In the genomic region with DNA sequence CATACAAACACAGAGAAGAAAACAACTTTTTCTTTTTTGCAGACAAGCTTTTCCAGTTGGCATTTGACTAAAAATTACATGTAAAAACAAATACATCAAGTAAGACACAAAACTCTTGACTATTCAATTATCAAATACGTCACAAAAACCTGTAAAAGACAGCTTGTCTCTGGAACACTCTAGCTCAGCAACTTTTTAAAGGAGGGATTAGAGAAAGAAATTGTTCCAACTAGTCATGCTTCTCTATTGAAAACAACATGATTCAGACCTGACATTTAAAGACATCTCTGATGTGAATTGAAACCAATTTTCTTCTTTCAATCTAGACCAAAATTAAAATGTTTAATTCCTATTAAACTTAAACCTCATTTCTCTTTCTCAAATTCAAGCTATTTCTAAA, we compare ENCODE assay signal across 17 cellular contexts. TPM values are rescaled to one million over a fixed set of nuclear protein-coding genes. Genes with fewer than 3 reads are reported as not detected.
DNase-seq lines count a peak whose midpoint lies in the region; ATAC-seq and TF ChIP-seq lines count a peak whose summit lies in the region.
"Had no signal": no experiment of that assay in that cellular context is flagged by ENCODE, and none has a peak within 500 bp of the region (broad histone marks: within the 10 kb centered on the region; RNA-seq: fewer than 3 reads in every experiment).

No MANE protein-coding gene starts in this region.

- intact Hi-C loops in OCI-LY7 (cut with micrococcal nuclease; ENCODE audit: unreplicated experiment) = no loop called here

- no peak for DNase-seq in activated T-cell treated with anti-CD3 and anti-CD28 coated beads, Interleukin-2, amount 50 U/mL, for 72 hours
- DNase-seq in activated T-cell treated with anti-CD3 and anti-CD28 coated beads, Interleukin-2, amount 50 U/mL, for 1 hour = no peak
- DNase-seq in activated naive CD8-positive, alpha-beta T cell treated with anti-CD3 and anti-CD28 coated beads, Interleukin-2, amount 50 U/mL, for 24 hours = no peak
- DNase-seq in foreskin keratinocyte = peak in 1 of 2 donors; percentile 20
- DNase-seq in stromal cell of bone marrow (ENCODE audit: low read depth) = peak; percentile 39
- no peak for DNase-seq in NCI-H1048 (lab: John Stamatoyannopoulos, UW)
- DNase-seq in OCI-LY7 (ENCODE audit: low spot score) = no peak
- no peak for DNase-seq in activated gamma-delta T cell (lab: John Stamatoyannopoulos, UW)
- DNase-seq: CD4-positive, alpha-beta T cell; DND-41; GDM1; HFFc6; MV-4-11; NCI-H146; NCI-H2107; NCI-H345; PC-3 had no signal

- no peak for TF ChIP-seq CTCF in foreskin keratinocyte (conservative IDR thresholded peaks at IDR 0.05)
- no peak for TF ChIP-seq CTCF in OCI-LY7 (conservative IDR thresholded peaks at IDR 0.05; ENCODE audit: low read length)

- H2AFZ ChIP-seq in OCI-LY7 (ENCODE audit: low read length) = no peak overlapping the region

- peak; percentile 77 to 85 for ATAC-seq in activated T-cell treated with anti-CD3 and anti-CD28 coated beads, Interleukin-2, amount 50 U/mL, for 72 hours (replicated peaks in 1 of 2)
- ATAC-seq in activated naive CD8-positive, alpha-beta T cell treated with anti-CD3 and anti-CD28 coated beads, Interleukin-2, amount 50 U/mL, for 24 hours = peak; percentile 81
- peak; percentile 50 for ATAC-seq in foreskin keratinocyte
- ATAC-seq: PC-3 had no signal

- CTCF ChIA-PET in OCI-LY7 (lab: Charles Lee; ENCODE audit: unreplicated experiment) = no interaction called here

- H3K4me2 ChIP-seq in OCI-LY7 (ENCODE audit: low read length) = no peak overlapping the region

- H3K36me3 ChIP-seq in OCI-LY7 (ENCODE audit: insufficient read depth, low read length) = no peaks in the 10 kb centered on the region

- H3K79me2 ChIP-seq in OCI-LY7 (ENCODE audit: insufficient read depth, low read depth, low read length) = no peaks in the 10 kb centered on the region

- H4K20me1 ChIP-seq in OCI-LY7 (ENCODE audit: insufficient read depth, low read length) = no peaks in the 10 kb centered on the region

- H3K4me3 ChIP-seq in OCI-LY7 (ENCODE audit: low read depth, low read length, poor library complexity, severe bottlenecking) = no peak overlapping the region

- H3K9me3 ChIP-seq in OCI-LY7 (ENCODE audit: low read length) = no peaks in the 10 kb centered on the region

- H3K4me1 ChIP-seq in foreskin keratinocyte (peaks cover 3% of the 10 kb centered on the region), OCI-LY7 (ENCODE audit: insufficient read depth, low read length, poor library complexity, severe bottlenecking) (peaks cover 15% of the 10 kb centered on the region)

- peak overlapping the region; percentile 33 to 66 for H3K4me3 Mint-ChIP-seq in activated T-cell treated with anti-CD3 and anti-CD28 coated beads, Interleukin-2, amount 50 U/mL, for 72 hours
- H3K4me3 Mint-ChIP-seq in activated naive CD8-positive, alpha-beta T cell treated with anti-CD3 and anti-CD28 coated beads, Interleukin-2, amount 50 U/mL, for 24 hours = no peak overlapping the region
- H3K4me3 Mint-ChIP-seq: CD4-positive, alpha-beta T cell; HFFc6 had no signal

- H3K36me3 Mint-ChIP-seq in activated T-cell treated with anti-CD3 and anti-CD28 coated beads, Interleukin-2, amount 50 U/mL, for 72 hours (ENCODE audit: insufficient read depth in 2 of 2) = no peaks in the 10 kb centered on the region
- no peaks in the 10 kb centered on the region for H3K36me3 Mint-ChIP-seq in activated naive CD8-positive, alpha-beta T cell treated with anti-CD3 and anti-CD28 coated beads, Interleukin-2, amount 50 U/mL, for 24 hours (ENCODE audit: low read depth)

- POLR2A ChIA-PET in OCI-LY7 (lab: Charles Lee) = interaction anchor here (0.9 to 1.7 kb wide), 4 partner anchors 9 to 18 kb away, joined by 3 to 7 read pairs (median 3); no protein-coding TSS in a partner anchor

- no peaks in the 10 kb centered on the region for H3K27me3 Mint-ChIP-seq in activated T-cell treated with anti-CD3 and anti-CD28 coated beads, Interleukin-2, amount 50 U/mL, for 72 hours (ENCODE audit: low read depth)
- H3K27me3 Mint-ChIP-seq in activated naive CD8-positive, alpha-beta T cell treated with anti-CD3 and anti-CD28 coated beads, Interleukin-2, amount 50 U/mL, for 24 hours = no peaks in the 10 kb centered on the region
- H3K27me3 Mint-ChIP-seq: CD4-positive, alpha-beta T cell had no signal

- no peaks in the 10 kb centered on the region for H3K9me3 Mint-ChIP-seq in activated T-cell treated with anti-CD3 and anti-CD28 coated beads, Interleukin-2, amount 50 U/mL, for 72 hours
- H3K9me3 Mint-ChIP-seq in activated naive CD8-positive, alpha-beta T cell treated with anti-CD3 and anti-CD28 coated beads, Interleukin-2, amount 50 U/mL, for 24 hours = no peaks in the 10 kb centered on the region
- H3K9me3 Mint-ChIP-seq: CD4-positive, alpha-beta T cell; HFFc6 had no signal

- no peaks in the 10 kb centered on the region for H3K27me3 ChIP-seq in foreskin keratinocyte

- H3K27ac ChIP-seq in foreskin keratinocyte = no peak overlapping the region
- H3K27ac ChIP-seq in OCI-LY7 (ENCODE audit: low read depth, low read length, poor library complexity, severe bottlenecking) = no peak overlapping the region

- peak overlapping the region; percentile 50 for H3K27ac Mint-ChIP-seq in activated T-cell treated with anti-CD3 and anti-CD28 coated beads, Interleukin-2, amount 50 U/mL, for 72 hours
- H3K27ac Mint-ChIP-seq in activated naive CD8-positive, alpha-beta T cell treated with anti-CD3 and anti-CD28 coated beads, Interleukin-2, amount 50 U/mL, for 24 hours = no peak overlapping the region
- H3K27ac Mint-ChIP-seq: CD4-positive, alpha-beta T cell; HFFc6 had no signal

- no TSS peak for BruUV-seq in OCI-LY7 (replicated peaks; lab: Mats Ljungman, UMichigan)

- H3K4me1 Mint-ChIP-seq in activated T-cell treated with anti-CD3 and anti-CD28 coated beads, Interleukin-2, amount 50 U/mL, for 72 hours (ENCODE audit: low read depth) = peaks cover 28% of the 10 kb centered on the region
- H3K4me1 Mint-ChIP-seq in activated naive CD8-positive, alpha-beta T cell treated with anti-CD3 and anti-CD28 coated beads, Interleukin-2, amount 50 U/mL, for 24 hours = peaks cover 28% of the 10 kb centered on the region

- H3K9me2 ChIP-seq in OCI-LY7 (ENCODE audit: insufficient read depth, low read length) = no peaks in the 10 kb centered on the region

RNA-seq across cellular contexts. Expression of a gene that starts 30.3 kb away (rescaled TPM):
- total RNA-seq in activated T-cell treated with anti-CD3 and anti-CD28 coated beads, Interleukin-2, amount 50 U/mL, for 72 hours = 10 to 100 TPM; 19.1 to 21.0 TPM
- 18.4 and 18.5 TPM in 2 replicates for total RNA-seq in foreskin keratinocyte
- polyA plus RNA-seq in foreskin keratinocyte = 15.8 and 15.9 TPM in 2 replicates
- total RNA-seq in OCI-LY7 (2014; rRNA removed; shearing (Covaris generic)) = 26.6 and 28.9 TPM in 2 replicates
- 32.5 and 34.5 TPM in 2 replicates for total RNA-seq in OCI-LY7 (2022)
